In the genomic region with DNA sequence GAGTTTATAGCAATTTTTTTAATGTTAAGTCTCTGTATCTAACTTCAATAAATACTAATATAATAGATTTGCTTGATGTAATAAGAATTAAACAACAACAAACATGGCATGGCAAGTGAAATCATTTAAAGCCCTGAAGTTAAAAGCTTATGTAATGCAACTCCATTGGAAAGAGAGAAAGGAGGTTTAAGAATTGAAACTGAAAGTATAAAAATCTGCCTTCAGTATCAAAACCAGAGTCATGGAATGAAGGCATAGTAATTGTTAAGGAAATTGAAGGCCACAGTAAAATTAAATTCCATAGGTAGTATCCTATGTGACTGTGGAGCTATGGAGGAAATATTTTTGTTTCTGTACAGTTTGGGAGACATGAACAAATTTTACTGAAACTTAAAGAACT, we compare ENCODE assay signal across 18 cellular contexts. TPM values are rescaled to one million over a fixed set of nuclear protein-coding genes. Genes with fewer than 3 reads are reported as not detected.
DNase-seq lines count a peak whose midpoint lies in the region; ATAC-seq, FAIRE-seq and TF ChIP-seq lines count a peak whose summit lies in the region.
"Had no signal": no experiment of that assay in that cellular context is flagged by ENCODE, and none has a peak within 500 bp of the region (broad histone marks: within the 10 kb centered on the region; RNA-seq: fewer than 3 reads in every experiment).

No MANE protein-coding gene starts in this region.

- no peaks in the 10 kb centered on the region for H3K27me3 Mint-ChIP-seq in CD8-positive, alpha-beta memory T cell
- H3K27me3 Mint-ChIP-seq in T-cell: peaks cover 1 to 4% of the 10 kb centered on the region in 2 donors

- H3K4me1 ChIP-seq in CD8-positive, alpha-beta memory T cell (ENCODE audit: insufficient read depth, low read length): peaks cover 15% of the 10 kb centered on the region
- peaks cover 0 to 2% of the 10 kb centered on the region in 2 donors for H3K4me1 ChIP-seq in kidney (ENCODE audit: control insufficient read depth in 1 of 2, insufficient read depth in 1 of 2, low read depth in 1 of 2, low read length in 2 of 2)
- H3K4me1 ChIP-seq: BLaER1, upper lobe of left lung had no signal

- FAIRE-seq in A204.1 (lab: Jason Lieb, UNC): peak; percentile 82
- peak; percentile 37 for FAIRE-seq in kidney (lab: Jason Lieb, UNC)
- FAIRE-seq: GM12892 had no signal

- peak overlapping the region; percentile 22 for H3K4me3 ChIP-seq in CD8-positive, alpha-beta memory T cell (ENCODE audit: low read length)
- peak overlapping the region; percentile 8 to 27 for H3K4me3 ChIP-seq in kidney (ENCODE audit: low read length in 2 of 2)
- H3K4me3 ChIP-seq: BLaER1, upper lobe of left lung had no signal

- CTCF ChIA-PET in CD8-positive, alpha-beta memory T cell (lab: Charles Lee): no interaction called here
- CTCF ChIA-PET in T-cell (lab: Charles Lee): interaction anchor here in 1 of 2 donors (0.5 kb wide), 1 partner anchor 11 kb away, joined by 4 read pairs; no protein-coding TSS in a partner anchor

- H3K36me3 ChIP-seq in CD8-positive, alpha-beta memory T cell (ENCODE audit: insufficient read depth, low read length): no peaks in the 10 kb centered on the region
- H3K36me3 ChIP-seq in kidney (ENCODE audit: control insufficient read depth in 1 of 2, insufficient read depth in 2 of 2, low read length in 2 of 2): no peaks in the 10 kb centered on the region
- H3K36me3 ChIP-seq: BLaER1, upper lobe of left lung had no signal

- no peak overlapping the region for H3K27ac ChIP-seq in CD8-positive, alpha-beta memory T cell (ENCODE audit: low read depth, low read length)
- H3K27ac ChIP-seq in kidney (ENCODE audit: low read depth in 2 of 2, low read length in 2 of 2): no peak overlapping the region
- H3K27ac ChIP-seq: BLaER1, upper lobe of left lung had no signal

- peaks cover 29 to 49% (median 41%) of the 10 kb centered on the region in 3 donors for H3K4me1 Mint-ChIP-seq in CD8-positive, alpha-beta memory T cell
- peaks cover 32 to 39% (median 39%) of the 10 kb centered on the region in 3 donors for H3K4me1 Mint-ChIP-seq in T-cell

- ATAC-seq in T-cell (replicated peaks in 1 of 4) (peak in 2 of 4 experiments; percentile 31 to 35), HG03378 (IDR thresholded peaks at IDR 0.05; ENCODE audit: unreplicated experiment) (no peak), GM19397 (IDR thresholded peaks at IDR 0.05; ENCODE audit: unreplicated experiment) (no peak), GM19324 (IDR thresholded peaks at IDR 0.05; ENCODE audit: low FRiP score, unreplicated experiment) (no peak), HG03025 (IDR thresholded peaks at IDR 0.05; ENCODE audit: low FRiP score, unreplicated experiment) (no peak)

- H3K9me3 Mint-ChIP-seq in CD8-positive, alpha-beta memory T cell: no peaks in the 10 kb centered on the region
- H3K9me3 Mint-ChIP-seq in T-cell: no peaks in the 10 kb centered on the region

- no peak for TF ChIP-seq CTCF in kidney (IDR thresholded peaks at IDR 0.05; ENCODE audit: borderline replicate concordance, extremely low read depth, insufficient read depth)

- no peaks in the 10 kb centered on the region for H3K27me3 ChIP-seq in CD8-positive, alpha-beta memory T cell (ENCODE audit: insufficient read depth, low read length, poor library complexity, severe bottlenecking)
- H3K27me3 ChIP-seq: BLaER1, upper lobe of left lung had no signal

- H3K9me3 ChIP-seq in CD8-positive, alpha-beta memory T cell (ENCODE audit: low read length): no peaks in the 10 kb centered on the region
- H3K9me3 ChIP-seq in kidney (ENCODE audit: control insufficient read depth in 1 of 2, low read length in 2 of 2): no peaks in the 10 kb centered on the region
- H3K9me3 ChIP-seq: BLaER1, upper lobe of left lung had no signal

- no peak overlapping the region for H3K9ac ChIP-seq in kidney (ENCODE audit: low read length in 2 of 2)
- H3K9ac ChIP-seq: BLaER1 had no signal

- peaks cover 0 to 2% (median 0%) of the 10 kb centered on the region in 3 donors for H3K36me3 Mint-ChIP-seq in CD8-positive, alpha-beta memory T cell
- no peaks in the 10 kb centered on the region for H3K36me3 Mint-ChIP-seq in T-cell

- no peak for DNase-seq in CD8-positive, alpha-beta memory T cell
- no peak for DNase-seq in T-cell
- DNase-seq in kidney: no peak
- DNase-seq: activated CD4-positive, alpha-beta T cell treated with anti-CD3 and anti-CD28 coated beads for 4 hours; activated gamma-delta T cell; GOT3; NCI-H1417 treated with DMSO at 0.1 percent for 48 hours; NCI-H345; stimulated activated CD4-positive, alpha-beta T cell treated with anti-CD3 and anti-CD28 coated beads, Interleukin-2, amount 100 ng/mL, for 24 hours; SW 1271; upper lobe of left lung had no signal

- H3K4me3 Mint-ChIP-seq in CD8-positive, alpha-beta memory T cell: peak overlapping the region in 6 of 7 donors; percentile 52 to 75 (median 71)
- peak overlapping the region; percentile 41 to 57 (median 56) for H3K4me3 Mint-ChIP-seq in T-cell

- peak overlapping the region in 6 of 8 donors; percentile 24 to 92 (median 58) for H3K27ac Mint-ChIP-seq in CD8-positive, alpha-beta memory T cell
- peak overlapping the region; percentile 17 to 83 for H3K27ac Mint-ChIP-seq in T-cell

- intact Hi-C loops in kidney (cut with DNase I): no loop called here

- POLR2A ChIA-PET in CD8-positive, alpha-beta memory T cell (lab: Charles Lee): interaction anchor here (0.7 kb wide), 1 partner anchor 18 kb away, joined by 3 read pairs; no protein-coding TSS in a partner anchor
- POLR2A ChIA-PET in T-cell (lab: Charles Lee): interaction anchor here in 1 of 2 donors (0.5 kb wide), 1 partner anchor 737 kb away, joined by 3 read pairs; no protein-coding TSS in a partner anchor

RNA-seq across cellular contexts. Expression of gene PRDX6, which starts 55.1 kb away (rescaled TPM):
- 100 to 1,000 TPM; 134 to 140 TPM for total RNA-seq in CD8-positive, alpha-beta memory T cell
- polyA plus RNA-seq in CD8-positive, alpha-beta memory T cell: 159 TPM
- total RNA-seq in T-cell: 100 to 1,000 TPM in 2 of 5 donors, 10 to 100 TPM in 3; 70.7 to 108 (median 98.3) TPM
- total RNA-seq in kidney: 280 TPM
- polyA plus RNA-seq in kidney (ENCODE audit: insufficient read depth, low read depth, low replicate concordance): 563 TPM
